13 cellular contexts compared by ENCODE assay signal in the genomic region with DNA sequence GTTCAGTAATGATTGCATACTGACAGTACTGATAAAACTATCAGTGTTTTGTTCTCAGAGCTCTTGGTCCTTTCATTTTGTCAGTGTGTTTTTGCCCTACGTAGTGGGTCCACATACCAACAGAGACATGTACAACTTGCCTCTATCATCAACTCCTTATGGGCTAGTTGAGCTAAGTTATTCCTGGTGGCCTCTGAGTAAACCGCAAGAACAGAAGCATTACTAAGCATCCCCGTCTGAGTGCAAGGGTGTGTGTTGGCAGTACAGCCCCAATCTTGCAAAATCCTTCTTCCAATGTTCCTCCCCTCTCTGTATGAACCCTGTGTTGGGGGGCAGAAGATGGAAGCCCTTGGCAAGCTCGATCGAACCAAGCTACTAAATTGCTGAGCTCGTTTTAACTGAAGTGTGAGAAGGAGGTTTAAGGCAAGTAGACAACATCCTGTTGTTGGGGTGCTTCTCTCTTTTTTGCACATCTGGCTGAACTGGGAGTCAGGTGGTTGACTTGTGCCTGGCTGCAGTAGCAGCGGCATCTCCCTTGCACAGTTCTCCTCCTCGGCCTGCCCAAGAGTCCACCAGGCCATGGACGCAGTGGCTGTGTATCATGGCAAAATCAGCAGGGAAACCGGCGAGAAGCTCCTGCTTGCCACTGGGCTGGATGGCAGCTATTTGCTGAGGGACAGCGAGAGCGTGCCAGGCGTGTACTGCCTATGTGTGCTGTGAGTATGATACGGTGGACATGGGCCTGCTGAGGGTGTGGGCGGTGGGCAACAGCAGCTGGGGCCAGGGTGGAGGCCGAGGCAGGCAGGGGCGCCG. TPM values are rescaled to one million over a fixed set of nuclear protein-coding genes. Genes with fewer than 3 reads are reported as not detected.
DNase-seq lines count a peak whose midpoint lies in the region; ATAC-seq and TF ChIP-seq lines count a peak whose summit lies in the region.
"Had no signal": no experiment of that assay in that cellular context is flagged by ENCODE, and none has a peak within 500 bp of the region (broad histone marks: within the 10 kb centered on the region; RNA-seq: fewer than 3 reads in every experiment).

Gene SH2D1A, plus strand, starts transcription at position 500 of the 813 bp plus-strand sequence. Its CDS starts 80 bp downstream, at position 580.

- H3K4me1 ChIP-seq in CD4-positive, CD25-positive, alpha-beta regulatory T cell (ENCODE audit: control insufficient read depth, insufficient read depth, low read length, poor library complexity, severe bottlenecking) = peaks cover 39% of the 10 kb centered on the region
- peaks cover 53% of the 10 kb centered on the region for H3K4me1 ChIP-seq in OCI-LY3 (ENCODE audit: low read length)
- H3K4me1 ChIP-seq: right atrium auricular region had no signal

- no peak within 1 kb of the TSS for H3K9ac ChIP-seq in OCI-LY3 (ENCODE audit: low read length)

- H3K79me2 ChIP-seq in OCI-LY3 (ENCODE audit: low read length) = no peaks in the 10 kb centered on the region

- H3K27ac ChIP-seq in CD4-positive, CD25-positive, alpha-beta regulatory T cell (ENCODE audit: insufficient read depth, low read length, poor library complexity, severe bottlenecking) = peak within 1 kb of the TSS; percentile 68
- no peak within 1 kb of the TSS for H3K27ac ChIP-seq in OCI-LY3 (ENCODE audit: low read length)
- H3K27ac ChIP-seq: right atrium auricular region had no signal

- H3K4me1 Mint-ChIP-seq in CD4-positive, CD25-positive, alpha-beta regulatory T cell = peaks cover 8 to 49% (median 33%) of the 10 kb centered on the region in 4 donors
- peaks cover 48% of the 10 kb centered on the region for H3K4me1 Mint-ChIP-seq in activated T-cell treated with anti-CD3 and anti-CD28 coated beads, Interleukin-2, amount 50 U/mL, for 72 hours (ENCODE audit: low read depth)
- H3K4me1 Mint-ChIP-seq in immature natural killer cell = peaks cover 55 to 69% of the 10 kb centered on the region in 2 donors

- H3K4me3 Mint-ChIP-seq in CD4-positive, CD25-positive, alpha-beta regulatory T cell = peak within 1 kb of the TSS; percentile 94 to 100 (median 98)
- peak within 1 kb of the TSS; percentile 91 to 96 for H3K4me3 Mint-ChIP-seq in activated T-cell treated with anti-CD3 and anti-CD28 coated beads, Interleukin-2, amount 50 U/mL, for 72 hours
- peak within 1 kb of the TSS; percentile 89 to 98 (median 97) for H3K4me3 Mint-ChIP-seq in immature natural killer cell
- H3K4me3 Mint-ChIP-seq: brain had no signal

- ATAC-seq in CD4-positive, CD25-positive, alpha-beta regulatory T cell (ENCODE audit: low read depth in 2 of 2) = peak; percentile 56 to 75
- peak; percentile 37 to 49 for ATAC-seq in activated T-cell treated with anti-CD3 and anti-CD28 coated beads, Interleukin-2, amount 50 U/mL, for 72 hours (replicated peaks in 1 of 2)
- no peak for ATAC-seq in GM18519 (IDR thresholded peaks at IDR 0.05; ENCODE audit: low FRiP score, unreplicated experiment)
- no peak for ATAC-seq in left cardiac atrium

- DNase-seq in CD4-positive, CD25-positive, alpha-beta regulatory T cell = peak in 2 of 3 donors; percentile 50 to 78
- DNase-seq in activated T-cell treated with anti-CD3 and anti-CD28 coated beads, Interleukin-2, amount 50 U/mL, for 72 hours = peak; percentile 26
- peak; percentile 43 to 58 (median 56) for DNase-seq in immature natural killer cell
- no peak for DNase-seq in NCI-H510A treated with DMSO at 0.1 percent for 48 hours (lab: John Stamatoyannopoulos, UW)
- DNase-seq in GM20000 (ENCODE audit: low spot score) = no peak
- DNase-seq in left cardiac atrium = no peak
- DNase-seq: NCI-H1092, NCI-H510A, SHP77 treated with DMSO at 0.1 percent for 48 hours had no signal

- H3K27me3 ChIP-seq in CD4-positive, CD25-positive, alpha-beta regulatory T cell (ENCODE audit: control insufficient read depth, insufficient read depth, low read length) = no peaks in the 10 kb centered on the region
- no peaks in the 10 kb centered on the region for H3K27me3 ChIP-seq in OCI-LY3 (ENCODE audit: low read depth, low read length)
- H3K27me3 ChIP-seq: right atrium auricular region had no signal

- H3K4me2 ChIP-seq in OCI-LY3 (ENCODE audit: low read length) = peak within 1 kb of the TSS; percentile 24

- H3K36me3 Mint-ChIP-seq in CD4-positive, CD25-positive, alpha-beta regulatory T cell = no peaks in the 10 kb centered on the region
- peaks cover 2 to 4% of the 10 kb centered on the region in 2 donors for H3K36me3 Mint-ChIP-seq in activated T-cell treated with anti-CD3 and anti-CD28 coated beads, Interleukin-2, amount 50 U/mL, for 72 hours (ENCODE audit: insufficient read depth in 2 of 2)
- no peaks in the 10 kb centered on the region for H3K36me3 Mint-ChIP-seq in immature natural killer cell
- H3K36me3 Mint-ChIP-seq: brain had no signal

- no peaks in the 10 kb centered on the region for H3K9me3 Mint-ChIP-seq in CD4-positive, CD25-positive, alpha-beta regulatory T cell
- no peaks in the 10 kb centered on the region for H3K9me3 Mint-ChIP-seq in activated T-cell treated with anti-CD3 and anti-CD28 coated beads, Interleukin-2, amount 50 U/mL, for 72 hours
- no peaks in the 10 kb centered on the region for H3K9me3 Mint-ChIP-seq in immature natural killer cell
- H3K9me3 Mint-ChIP-seq: brain had no signal

- H3K9me3 ChIP-seq in CD4-positive, CD25-positive, alpha-beta regulatory T cell (ENCODE audit: control insufficient read depth in 2 of 2, low read length in 2 of 2) = no peaks in the 10 kb centered on the region
- H3K9me3 ChIP-seq in OCI-LY3 (ENCODE audit: insufficient read depth, low read length) = no peaks in the 10 kb centered on the region
- H3K9me3 ChIP-seq: right atrium auricular region had no signal

- H3K4me3 ChIP-seq in CD4-positive, CD25-positive, alpha-beta regulatory T cell (ENCODE audit: low read depth, low read length) = peak within 1 kb of the TSS; percentile 92
- H3K4me3 ChIP-seq in OCI-LY3 (ENCODE audit: low read length) = no peak within 1 kb of the TSS
- H3K4me3 ChIP-seq: right atrium auricular region had no signal

- H2AFZ ChIP-seq in OCI-LY3 (ENCODE audit: low read depth, low read length) = no peak within 1 kb of the TSS

- intact Hi-C loops in left cardiac atrium (cut with DNase I) = no loop called here

- H3K27ac Mint-ChIP-seq in CD4-positive, CD25-positive, alpha-beta regulatory T cell = peak within 1 kb of the TSS; percentile 75 to 96 (median 89)
- H3K27ac Mint-ChIP-seq in activated T-cell treated with anti-CD3 and anti-CD28 coated beads, Interleukin-2, amount 50 U/mL, for 72 hours = peak within 1 kb of the TSS; percentile 97
- H3K27ac Mint-ChIP-seq in immature natural killer cell = peak within 1 kb of the TSS; percentile 90 to 97 (median 94)
- H3K27ac Mint-ChIP-seq: brain had no signal

- H3K36me3 ChIP-seq in CD4-positive, CD25-positive, alpha-beta regulatory T cell (ENCODE audit: control insufficient read depth, insufficient read depth, low read length) = no peaks in the 10 kb centered on the region
- H3K36me3 ChIP-seq in OCI-LY3 (replicated peaks; ENCODE audit: low read depth, low read length) = no peaks in the 10 kb centered on the region
- H3K36me3 ChIP-seq: right atrium auricular region had no signal

- TF ChIP-seq CTCF in OCI-LY3 (IDR thresholded peaks at IDR 0.05; ENCODE audit: low read depth, low read length) (no peak), GM20000 (IDR thresholded peaks at IDR 0.05; ENCODE audit: extremely low read depth, missing control alignments) (no peak)

- no peaks in the 10 kb centered on the region for H4K20me1 ChIP-seq in OCI-LY3 (ENCODE audit: insufficient read depth, low read length)

- no peaks in the 10 kb centered on the region for H3K27me3 Mint-ChIP-seq in CD4-positive, CD25-positive, alpha-beta regulatory T cell
- H3K27me3 Mint-ChIP-seq in activated T-cell treated with anti-CD3 and anti-CD28 coated beads, Interleukin-2, amount 50 U/mL, for 72 hours (ENCODE audit: low read depth) = peaks cover 10% of the 10 kb centered on the region
- H3K27me3 Mint-ChIP-seq in immature natural killer cell (ENCODE audit: low read depth in 3 of 3) = peaks cover 0 to 9% (median 4%) of the 10 kb centered on the region in 3 donors
- H3K27me3 Mint-ChIP-seq: brain had no signal

RNA-seq across cellular contexts. Expression of gene SH2D1A, which starts in this region (rescaled TPM):
- 42.7 TPM for total RNA-seq in CD4-positive, CD25-positive, alpha-beta regulatory T cell
- polyA plus RNA-seq in CD4-positive, CD25-positive, alpha-beta regulatory T cell = 100 to 1,000 TPM in 1 of 4 donors, 10 to 100 TPM in 3; 69.1 to 128 (median 77.3) TPM
- 10 to 100 TPM; 40.7 to 47.1 TPM for total RNA-seq in activated T-cell treated with anti-CD3 and anti-CD28 coated beads, Interleukin-2, amount 50 U/mL, for 72 hours
- 100 to 1,000 TPM; 127 to 164 (median 136) TPM for polyA plus RNA-seq in immature natural killer cell
- total RNA-seq in left cardiac atrium = under 1 TPM; 0.41 to 0.47 TPM

Comparison
In these comparisons a context has a peak if more than half of its experiments do, and no peak if none do; other contexts are left out.
1. RNA of gene SH2D1A (total RNA-seq): 40.7 to 47.1 TPM in activated T-cell treated with anti-CD3 and anti-CD28 coated beads, Interleukin-2, amount 50 U/mL, for 72 hours and 42.7 TPM in CD4-positive, CD25-positive, alpha-beta regulatory T cell (single experiment); 0.41 to 0.47 TPM in left cardiac atrium; every median in the first group is over 10 times any median in the second.
2. ATAC-seq: peak in CD4-positive, CD25-positive, alpha-beta regulatory T cell (2 of 2) and activated T-cell treated with anti-CD3 and anti-CD28 coated beads, Interleukin-2, amount 50 U/mL, for 72 hours (2 of 2); none in GM18519 (single experiment) and left cardiac atrium (0 of 2).
3. DNase-seq: peak in CD4-positive, CD25-positive, alpha-beta regulatory T cell (2 of 3), activated T-cell treated with anti-CD3 and anti-CD28 coated beads, Interleukin-2, amount 50 U/mL, for 72 hours (2 of 2) and immature natural killer cell (3 of 3); none in NCI-H510A treated with DMSO at 0.1 percent for 48 hours (single experiment), GM20000 (single experiment) and left cardiac atrium (single experiment).
4. Peak in every context shown above with its lines, with median percentiles within 50 percentile points of each other: H3K27ac Mint-ChIP-seq and H3K4me3 Mint-ChIP-seq.